18 cellular contexts compared by ENCODE assay signal in genomic region chr6:127841811-127842210, GRCh38. TPM values are rescaled to one million over a fixed set of nuclear protein-coding genes. Genes with fewer than 3 reads are reported as not detected.
"Had no signal": no experiment of that assay in that cellular context is flagged by ENCODE, and none has a peak within 500 bp of the region (broad histone marks: within the 10 kb centered on the region; RNA-seq: fewer than 3 reads in every experiment).

No MANE protein-coding gene starts in this region.

- H3K36me3 ChIP-seq: ascending aorta, heart left ventricle, left lung, ovary, thoracic aorta had no signal

- ATAC-seq: activated CD4-positive, CD25-positive, alpha-beta regulatory T cell treated with anti-CD3 and anti-CD28 coated beads, Interleukin-2, amount 50 U/mL, for 24 hours; activated CD8-positive, alpha-beta memory T cell treated with anti-CD3 and anti-CD28 coated beads, Interleukin-2, amount 10 ng/mL, durations not matched to agents 7 days and 5 days; heart left ventricle; left lung; natural killer cell treated with Interleukin-12 subunit alpha and Interleukin-12 subunit beta and Interleukin-15 and Interleukin-18, amount 100 ng/mL, for 72 hours had no signal

- H3K9me3 ChIP-seq: ascending aorta, left lung, ovary, thoracic aorta had no signal

- H3K9me3 Mint-ChIP-seq: activated naive CD8-positive, alpha-beta T cell treated with anti-CD3 and anti-CD28 coated beads, Interleukin-2, amount 10 ng/mL, durations not matched to agents 7 days and 5 days; dendritic cell treated with granulocyte-macrophage colony-stimulating factor and Interleukin-4, amounts not matched to agents 40 ng/mL and 50 ng/mL, for 4 days; natural killer cell treated with Interleukin-12 subunit alpha and Interleukin-12 subunit beta and Interleukin-15 and Interleukin-18, amount 100 ng/mL, for 72 hours; stimulated activated naive CD8-positive, alpha-beta T cell treated with anti-CD3 and anti-CD28 coated beads, Interleukin-15, Interleukin-2, amounts not matched to agents 100 ng/mL and 50 ng/mL, for 24 hours had no signal

- H3K27ac Mint-ChIP-seq: activated CD8-positive, alpha-beta memory T cell treated with anti-CD3 and anti-CD28 coated beads, Interleukin-2, amount 10 ng/mL, durations not matched to agents 7 days and 5 days; activated naive CD8-positive, alpha-beta T cell treated with anti-CD3 and anti-CD28 coated beads, Interleukin-2, amount 10 ng/mL, durations not matched to agents 7 days and 5 days; dendritic cell treated with granulocyte-macrophage colony-stimulating factor and Interleukin-4, amounts not matched to agents 40 ng/mL and 50 ng/mL, for 4 days; natural killer cell treated with Interleukin-12 subunit alpha and Interleukin-12 subunit beta and Interleukin-15 and Interleukin-18, amount 100 ng/mL, for 72 hours; stimulated activated naive CD8-positive, alpha-beta T cell treated with anti-CD3 and anti-CD28 coated beads, Interleukin-15, Interleukin-2, amounts not matched to agents 100 ng/mL and 50 ng/mL, for 24 hours had no signal

- H3K27me3 ChIP-seq: ascending aorta, heart left ventricle, left lung, ovary had no signal

- H3K4me1 ChIP-seq: ascending aorta, heart left ventricle, left lung had no signal

- H3K4me3 Mint-ChIP-seq: activated CD8-positive, alpha-beta memory T cell treated with anti-CD3 and anti-CD28 coated beads, Interleukin-2, amount 10 ng/mL, durations not matched to agents 7 days and 5 days; activated naive CD8-positive, alpha-beta T cell treated with anti-CD3 and anti-CD28 coated beads, Interleukin-2, amount 10 ng/mL, durations not matched to agents 7 days and 5 days; dendritic cell treated with granulocyte-macrophage colony-stimulating factor and Interleukin-4, amounts not matched to agents 40 ng/mL and 50 ng/mL, for 4 days; natural killer cell treated with Interleukin-12 subunit alpha and Interleukin-12 subunit beta and Interleukin-15 and Interleukin-18, amount 100 ng/mL, for 72 hours; stimulated activated naive CD8-positive, alpha-beta T cell treated with anti-CD3 and anti-CD28 coated beads, Interleukin-15, Interleukin-2, amounts not matched to agents 100 ng/mL and 50 ng/mL, for 24 hours had no signal

- DNase-seq: activated CD8-positive, alpha-beta memory T cell treated with anti-CD3 and anti-CD28 coated beads, Interleukin-2, amount 10 ng/mL, durations not matched to agents 7 days and 5 days; activated gamma-delta T cell; activated naive CD8-positive, alpha-beta T cell treated with anti-CD3 and anti-CD28 coated beads, Interleukin-2, amount 10 ng/mL, durations not matched to agents 7 days and 5 days; activated T-cell treated with anti-CD3 and anti-CD28 coated beads, Interleukin-2, amount 50 U/mL, for 48 hours; caudate nucleus; heart left ventricle; islet precursor cell; left lung; ovary; stimulated activated CD4-positive, alpha-beta T cell treated with anti-CD3 and anti-CD28 coated beads, Interleukin-4, amount 100 ng/mL, for 1 hour; stimulated activated CD8-positive, alpha-beta memory T cell treated with anti-CD3 and anti-CD28 coated beads, Interleukin-4, amount 100 ng/mL, for 48 hours had no signal

- H3K27me3 Mint-ChIP-seq: activated CD8-positive, alpha-beta memory T cell treated with anti-CD3 and anti-CD28 coated beads, Interleukin-2, amount 10 ng/mL, durations not matched to agents 7 days and 5 days; activated naive CD8-positive, alpha-beta T cell treated with anti-CD3 and anti-CD28 coated beads, Interleukin-2, amount 10 ng/mL, durations not matched to agents 7 days and 5 days; dendritic cell treated with granulocyte-macrophage colony-stimulating factor and Interleukin-4, amounts not matched to agents 40 ng/mL and 50 ng/mL, for 4 days; natural killer cell treated with Interleukin-12 subunit alpha and Interleukin-12 subunit beta and Interleukin-15 and Interleukin-18, amount 100 ng/mL, for 72 hours; stimulated activated naive CD8-positive, alpha-beta T cell treated with anti-CD3 and anti-CD28 coated beads, Interleukin-15, Interleukin-2, amounts not matched to agents 100 ng/mL and 50 ng/mL, for 24 hours had no signal

- H3K27ac ChIP-seq: ascending aorta, heart left ventricle, left lung, ovary, thoracic aorta had no signal

- H3K4me3 ChIP-seq: ascending aorta, heart left ventricle, left lung, ovary, thoracic aorta had no signal

RNA-seq across cellular contexts. Expression of gene THEMIS, which starts 59.0 kb away (rescaled TPM):
- total RNA-seq: ascending aorta, renal cortical epithelial cell had no signal
